Comparison of ENCODE assay signal across 16 cellular contexts in the genomic region with DNA sequence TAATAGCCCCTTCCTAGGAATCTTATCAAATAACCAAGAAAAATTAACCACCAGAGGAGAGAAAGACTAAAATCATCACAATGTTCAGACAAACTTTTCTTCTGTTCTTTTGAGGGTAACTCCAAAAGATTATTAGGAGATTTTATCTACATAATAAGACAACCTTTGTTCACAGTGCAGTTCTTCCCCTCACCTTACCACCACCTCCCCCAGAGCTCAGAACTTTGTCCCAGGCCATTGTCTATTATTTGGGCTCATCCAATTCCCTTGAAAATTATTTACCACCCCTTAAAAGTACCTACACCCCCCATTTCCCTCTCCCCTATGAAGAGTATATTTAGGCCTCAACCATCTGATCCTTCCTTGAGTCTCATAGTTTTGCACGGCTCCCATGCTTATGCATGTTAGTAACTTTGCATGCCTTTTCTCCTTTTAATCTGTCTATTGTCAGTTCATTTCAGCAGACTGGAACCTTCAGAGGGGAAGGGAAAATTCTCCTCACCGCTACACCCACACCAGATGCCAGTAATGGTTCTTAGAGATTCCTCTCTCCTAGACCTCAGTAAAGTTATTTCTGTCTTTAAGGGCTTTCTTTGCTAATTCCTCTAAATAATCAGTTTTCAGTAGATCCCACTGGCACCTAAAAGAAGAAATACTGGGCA.
DNase-seq lines count a peak whose midpoint lies in the region; TF ChIP-seq lines count a peak whose summit lies in the region.
"Had no signal": no experiment of that assay in that cellular context is flagged by ENCODE, and none has a peak within 500 bp of the region (broad histone marks: within the 10 kb centered on the region; RNA-seq: fewer than 3 reads in every experiment).

No MANE protein-coding gene starts in this region.

- no peaks in the 10 kb centered on the region for H3K79me2 ChIP-seq in GM23248 (ENCODE audit: insufficient read depth)

- peaks cover 19% of the 10 kb centered on the region for H3F3A ChIP-seq in GM23248 (ENCODE audit: insufficient read depth)

- H3K9me2 ChIP-seq in GM23248 (ENCODE audit: insufficient read depth) = no peaks in the 10 kb centered on the region

- no peak for TF ChIP-seq CTCF in neural crest cell (conservative IDR thresholded peaks at IDR 0.05)

- H3K27me3 ChIP-seq in GM23248 (replicated peaks; ENCODE audit: insufficient read depth) (no peaks in the 10 kb centered on the region), HUES64 (ENCODE audit: insufficient read depth, low read length) (no peaks in the 10 kb centered on the region), ectodermal cell (ENCODE audit: control insufficient read depth, insufficient read depth, low read length, poor library complexity, severe bottlenecking) (no peaks in the 10 kb centered on the region)

- no peaks in the 10 kb centered on the region for H3K9me3 ChIP-seq in GM23248 (ENCODE audit: low read depth)
- no peaks in the 10 kb centered on the region for H3K9me3 ChIP-seq in HUES64 (ENCODE audit: insufficient read depth, low read depth, low read length)
- no peaks in the 10 kb centered on the region for H3K9me3 ChIP-seq in ectodermal cell (ENCODE audit: control insufficient read depth, low read length)

- H3K9me3 Mint-ChIP-seq in neural crest cell = peaks cover 2% of the 10 kb centered on the region
- H3K9me3 Mint-ChIP-seq: CD4-positive, CD25-positive, alpha-beta regulatory T cell had no signal

- H3K36me3 ChIP-seq in GM23248 (ENCODE audit: low read depth) = no peaks in the 10 kb centered on the region
- H3K36me3 ChIP-seq in HUES64 (ENCODE audit: insufficient read depth, low read length) = no peaks in the 10 kb centered on the region
- no peaks in the 10 kb centered on the region for H3K36me3 ChIP-seq in ectodermal cell (ENCODE audit: control insufficient read depth, insufficient read depth, low read length)

- in situ Hi-C loops in GM23248 (cut with MboI) = loop anchor here (25.0 kb wide), 1 partner anchor 447 kb away; no protein-coding TSS in a partner anchor

- no peak overlapping the region for H3K4me3 Mint-ChIP-seq in neural crest cell
- H3K4me3 Mint-ChIP-seq: CD4-positive, CD25-positive, alpha-beta regulatory T cell had no signal

- peak overlapping the region; percentile 1 for H3K4me2 ChIP-seq in GM23248 (ENCODE audit: unreplicated experiment)

- H3K4me3 ChIP-seq in GM23248 (no peak overlapping the region), HUES64 (ENCODE audit: low read length) (no peak overlapping the region), ectodermal cell (ENCODE audit: insufficient read depth, low read depth, low read length) (peak overlapping the region; percentile 16)

- H2AFZ ChIP-seq in GM23248 = no peak overlapping the region

- H4K20me1 ChIP-seq in GM23248 (ENCODE audit: insufficient read depth) = no peaks in the 10 kb centered on the region

- no peak for DNase-seq in GM23248
- DNase-seq in neural crest cell (ENCODE audit: low read depth, low spot score) = no peak
- no peak for DNase-seq in NCI-H526 (lab: John Stamatoyannopoulos, UW)
- no peak for DNase-seq in SW 1271 (lab: John Stamatoyannopoulos, UW)
- DNase-seq in NCI-H1092 treated with DMSO at 0.1 percent for 48 hours (lab: John Stamatoyannopoulos, UW) = no peak
- DNase-seq in RPMI8226 = no peak
- DNase-seq: CD4-positive, CD25-positive, alpha-beta regulatory T cell; DMS79; GDM1; Karpas-422; MM.1S; NCI-H187 treated with DMSO at 0.1 percent for 48 hours; NCI-H2171; NCI-H510A had no signal

- peak overlapping the region; percentile 1 for H3K27ac Mint-ChIP-seq in neural crest cell (ENCODE audit: unreplicated experiment)
- H3K27ac Mint-ChIP-seq: CD4-positive, CD25-positive, alpha-beta regulatory T cell had no signal

- H3K9ac ChIP-seq in GM23248 (no peak overlapping the region), HUES64 (ENCODE audit: low read depth, low read length) (no peak overlapping the region)

- peaks cover 61% of the 10 kb centered on the region for H3K4me1 Mint-ChIP-seq in neural crest cell

- no peaks in the 10 kb centered on the region for H3K36me3 Mint-ChIP-seq in neural crest cell (ENCODE audit: low read depth)
- H3K36me3 Mint-ChIP-seq: CD4-positive, CD25-positive, alpha-beta regulatory T cell had no signal

- WGBS in GM23248 (ENCODE audit: low coverage in 1 of 2, low lambda C conversion rate in 2 of 2, missing lambda C conversion rate in 2 of 2), 2 experiments = 99 to 100% methylated on average over 2 of the region's 2 CpGs
- 47% methylated on average over 1 of the region's 2 CpGs for WGBS in HUES64
- WGBS in ectodermal cell, 2 experiments = 66 to 75% methylated on average over 2 of the region's 2 CpGs

- peaks cover 27% of the 10 kb centered on the region for H3K4me1 ChIP-seq in GM23248 (ENCODE audit: insufficient read depth)
- peaks cover 69% of the 10 kb centered on the region for H3K4me1 ChIP-seq in HUES64 (ENCODE audit: insufficient read depth, low read length)
- peaks cover 31% of the 10 kb centered on the region for H3K4me1 ChIP-seq in ectodermal cell (ENCODE audit: control insufficient read depth, insufficient read depth, low read length)

- H3K27ac ChIP-seq in GM23248 = no peak overlapping the region
- peak overlapping the region; percentile 77 for H3K27ac ChIP-seq in HUES64 (ENCODE audit: low read depth, low read length)
- H3K27ac ChIP-seq in ectodermal cell (ENCODE audit: insufficient read depth, low read depth, low read length, poor library complexity, severe bottlenecking) = peak overlapping the region; percentile 47

- H3K27me3 Mint-ChIP-seq in neural crest cell (ENCODE audit: low read depth) = no peaks in the 10 kb centered on the region
